Comparison of ENCODE assay signal across 11 cellular contexts in genomic region chr4:143356493-143356892, GRCh38. TPM values are rescaled to one million over a fixed set of nuclear protein-coding genes. Genes with fewer than 3 reads are reported as not detected.
DNase-seq lines count a peak whose midpoint lies in the region; ATAC-seq and TF ChIP-seq lines count a peak whose summit lies in the region.
"Had no signal": no experiment of that assay in that cellular context is flagged by ENCODE, and none has a peak within 500 bp of the region (broad histone marks: within the 10 kb centered on the region; RNA-seq: fewer than 3 reads in every experiment).

No MANE protein-coding gene starts in this region.

- intact Hi-C loops in left ventricle myocardium superior (cut with micrococcal nuclease) = no loop called here

- peak; percentile 38; the same call in 1 of the 2 replicates for TF ChIP-seq POLR2A in Raji (IDR thresholded peaks at IDR 0.05; ENCODE audit: insufficient read depth, low read depth, low read length)

- H3K27me3 Mint-ChIP-seq in stimulated activated naive B cell treated with anti-CD40 and anti-IgM and Interleukin-4, amounts not matched to agents 10 μg/mL and 1 μg/mL and 100 μg/mL, for 72 hours = no peaks in the 10 kb centered on the region

- H3K9me3 Mint-ChIP-seq in stimulated activated naive B cell treated with anti-CD40 and anti-IgM and Interleukin-4, amounts not matched to agents 10 μg/mL and 1 μg/mL and 100 μg/mL, for 72 hours = no peaks in the 10 kb centered on the region
- H3K9me3 Mint-ChIP-seq: central memory CD8-positive, alpha-beta T cell had no signal

- DNase-seq in HT-29 (ENCODE audit: low spot score) = peak; percentile 27
- no peak for DNase-seq in left ventricle myocardium superior
- DNase-seq in stimulated activated naive B cell treated with anti-CD40 and anti-IgM and Interleukin-4, amounts not matched to agents 10 μg/mL and 1 μg/mL and 100 μg/mL, for 72 hours = no peak
- DNase-seq in UCSD-AML1 (lab: John Stamatoyannopoulos, UW; ENCODE audit: unreplicated experiment) = no peak
- no peak for DNase-seq in activated effector memory CD4-positive, alpha-beta T cell treated with Interleukin-2 at 50 U/mL for 16 hours
- no peak for DNase-seq in activated naive CD4-positive, alpha-beta T cell (lab: John Stamatoyannopoulos, UW)
- DNase-seq: DMS153, MG63 had no signal

- ATAC-seq in left ventricle myocardium superior = peak; percentile 66
- peak; percentile 17 to 44 for ATAC-seq in stimulated activated naive B cell treated with anti-CD40 and anti-IgM and Interleukin-4, amounts not matched to agents 10 μg/mL and 1 μg/mL and 100 μg/mL, for 72 hours (replicated peaks)

- peak overlapping the region; percentile 75 for H3K27ac Mint-ChIP-seq in stimulated activated naive B cell treated with anti-CD40 and anti-IgM and Interleukin-4, amounts not matched to agents 10 μg/mL and 1 μg/mL and 100 μg/mL, for 72 hours
- H3K27ac Mint-ChIP-seq: activated T-helper 1 cell treated with anti-CD3 and anti-CD28 coated beads, Interleukin-12 subunit alpha, Interleukin-12 subunit beta, Interleukin-2, Interleukin-4 antibody, amounts not matched to agents 30 ng/mL and 10 ng/mL and 1 ng/mL, durations not matched to agents 14 hours and 24 hours and 36 hours had no signal

- H3K36me3 Mint-ChIP-seq in stimulated activated naive B cell treated with anti-CD40 and anti-IgM and Interleukin-4, amounts not matched to agents 10 μg/mL and 1 μg/mL and 100 μg/mL, for 72 hours = no peaks in the 10 kb centered on the region

- H3K4me1 Mint-ChIP-seq in stimulated activated naive B cell treated with anti-CD40 and anti-IgM and Interleukin-4, amounts not matched to agents 10 μg/mL and 1 μg/mL and 100 μg/mL, for 72 hours = peaks cover 43 to 88% of the 10 kb centered on the region in 2 donors

- H3K4me3 Mint-ChIP-seq in stimulated activated naive B cell treated with anti-CD40 and anti-IgM and Interleukin-4, amounts not matched to agents 10 μg/mL and 1 μg/mL and 100 μg/mL, for 72 hours = no peak overlapping the region
- H3K4me3 Mint-ChIP-seq: activated T-helper 1 cell treated with anti-CD3 and anti-CD28 coated beads, Interleukin-12 subunit alpha, Interleukin-12 subunit beta, Interleukin-2, Interleukin-4 antibody, amounts not matched to agents 30 ng/mL and 10 ng/mL and 1 ng/mL, durations not matched to agents 14 hours and 24 hours and 36 hours; central memory CD8-positive, alpha-beta T cell had no signal

RNA-seq across cellular contexts. Expression of gene GAB1, which starts 19.8 kb away (rescaled TPM):
- 7.8 and 8.7 TPM in 2 replicates for total RNA-seq in HT-29 (2014; rRNA removed; shearing (Covaris generic))
- total RNA-seq in left ventricle myocardium superior = 90.7 TPM
